ENCODE assay signal across 12 cellular contexts in the genomic region with DNA sequence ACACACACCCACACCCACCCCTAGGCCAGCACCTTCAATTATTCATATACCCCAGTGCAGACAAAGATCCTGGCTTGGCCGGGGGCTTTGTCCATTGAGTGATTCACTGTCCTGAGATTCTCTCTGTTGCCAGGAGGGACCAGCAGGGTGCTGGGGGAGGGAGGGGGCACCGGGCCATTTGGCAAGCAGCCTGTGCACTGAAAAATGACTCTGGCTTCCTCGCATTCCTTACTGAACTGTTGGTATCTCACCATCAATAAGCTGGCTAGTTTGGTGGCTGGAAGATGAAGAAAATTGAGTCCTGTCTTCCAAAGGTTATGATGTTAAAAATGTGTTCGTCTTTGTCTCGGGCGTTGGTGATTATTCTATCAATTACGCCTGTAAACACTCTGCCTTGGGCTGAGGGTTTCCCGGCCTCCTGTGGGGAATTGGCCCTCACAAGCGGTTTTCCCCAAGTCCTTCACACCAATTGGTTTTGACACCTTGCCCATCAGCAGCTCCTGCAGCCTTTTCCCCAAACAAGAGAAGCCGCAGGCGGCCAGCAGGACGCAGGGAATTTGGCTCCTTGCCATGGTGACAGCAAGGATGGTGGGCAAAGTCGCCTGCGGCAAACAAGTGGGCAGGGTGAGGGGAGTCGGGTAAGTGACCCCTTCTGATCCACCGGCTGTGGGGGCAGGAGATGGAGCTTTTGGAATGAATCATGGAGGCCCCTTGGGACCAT. TPM values are rescaled to one million over a fixed set of nuclear protein-coding genes. Genes with fewer than 3 reads are reported as not detected.
DNase-seq lines count a peak whose midpoint lies in the region; ATAC-seq, FAIRE-seq and TF ChIP-seq lines count a peak whose summit lies in the region.
"Had no signal": no experiment of that assay in that cellular context is flagged by ENCODE, and none has a peak within 500 bp of the region (broad histone marks: within the 10 kb centered on the region; RNA-seq: fewer than 3 reads in every experiment).

No MANE protein-coding gene starts in this region.

- no peak for TF ChIP-seq CTCF in right atrium auricular region (IDR thresholded peaks at IDR 0.05)
- TF ChIP-seq CTCF in left ventricle myocardium inferior (IDR thresholded peaks at IDR 0.05; ENCODE audit: borderline replicate concordance) = no peak
- TF ChIP-seq CTCF in PC-9 (conservative IDR thresholded peaks at IDR 0.05) = no peak
- TF ChIP-seq CTCF in fibroblast of pulmonary artery (IDR thresholded peaks at IDR 0.05; ENCODE audit: low read length, missing control alignments) = no peak
- TF ChIP-seq CTCF in HepG2 (CRISPR knock-in tag; IDR thresholded peaks at IDR 0.05) = no peak

- no peak for FAIRE-seq in HepG2 (lab: Jason Lieb, UNC)

- H3K9me3 ChIP-seq in right atrium auricular region (no peaks in the 10 kb centered on the region), left ventricle myocardium inferior (replicated peaks) (no peaks in the 10 kb centered on the region), PC-9 (ENCODE audit: insufficient read depth, low read depth) (no peaks in the 10 kb centered on the region), HepG2 (ENCODE audit: low read length) (no peaks in the 10 kb centered on the region)
- H3K9me3 ChIP-seq: BLaER1 treated with 17β-estradiol and CSF1 and Interleukin-3, amounts not matched to agents 10 nM and 100 nM; neutrophil; thoracic aorta had no signal

- in situ Hi-C loops in HepG2 (cut with HindIII; ENCODE audit: extremely low pct_ligation_motif_present, low pct_unique_long_range_greater_than_20kb) = no loop called here

- H3F3A ChIP-seq in PC-9 (ENCODE audit: insufficient read depth, low read depth) = no peaks in the 10 kb centered on the region

- H3K4me2 ChIP-seq in PC-9 (peak overlapping the region; percentile 1; the same call in 1 of the 2 replicates), HepG2 (ENCODE audit: low read depth, low read length) (no peak overlapping the region)
- H3K4me2 ChIP-seq: BLaER1 treated with 17β-estradiol and CSF1 and Interleukin-3, amounts not matched to agents 10 nM and 100 nM had no signal

- H3K9ac ChIP-seq in HepG2 (ENCODE audit: insufficient read depth, low read depth, low read length) = no peak overlapping the region
- H3K9ac ChIP-seq: BLaER1 treated with 17β-estradiol and CSF1 and Interleukin-3, amounts not matched to agents 10 nM and 100 nM had no signal

- CTCF ChIA-PET in PC-9 (lab: Charles Lee) = interaction anchor here (0.5 to 0.9 kb wide), 4 partner anchors 85 to 712 kb away, joined by 3 to 20 read pairs (median 3); no protein-coding TSS in a partner anchor
- CTCF ChIA-PET in HepG2 (lab: Yijun Ruan, JAX; ENCODE audit: low intra/inter-chr PET ratio, low total read pairs) = no interaction called here

- no peaks in the 10 kb centered on the region for H3K79me2 ChIP-seq in PC-9 (ENCODE audit: low read depth)
- H3K79me2 ChIP-seq in HepG2 (ENCODE audit: insufficient read depth, low read length) = no peaks in the 10 kb centered on the region

- H3K9me2 ChIP-seq in PC-9 (ENCODE audit: insufficient read depth) = no peaks in the 10 kb centered on the region

- no TSS peak for BruUV-seq in PC-9 (replicated peaks; lab: Mats Ljungman, UMichigan)
- BruUV-seq in HepG2 (replicated peaks; lab: Mats Ljungman, UMichigan) = no TSS peak

- POLR2A ChIA-PET in PC-9 (lab: Charles Lee; ENCODE audit: unreplicated experiment) (interaction anchor here (0.7 kb wide), 2 partner anchors 18 to 85 kb away, joined by 6 to 9 read pairs; no protein-coding TSS in a partner anchor), HepG2 (lab: Yijun Ruan, JAX) (no interaction called here)

- H4K20me1 ChIP-seq in PC-9 (ENCODE audit: insufficient read depth) (no peaks in the 10 kb centered on the region), HepG2 (ENCODE audit: insufficient read depth, low read length) (peaks cover 5% of the 10 kb centered on the region; the same call in 1 of the 2 replicates)

- peaks cover 0 to 42% of the 10 kb centered on the region in 2 donors for H3K4me1 ChIP-seq in right atrium auricular region
- peaks cover 16% of the 10 kb centered on the region for H3K4me1 ChIP-seq in left ventricle myocardium inferior
- H3K4me1 ChIP-seq in PC-9 (replicated peaks; ENCODE audit: insufficient read depth) = peaks cover 14% of the 10 kb centered on the region; the same call in 1 of the 2 replicates
- H3K4me1 ChIP-seq in HepG2 (ENCODE audit: insufficient read depth, low read length) = no peaks in the 10 kb centered on the region

- intact Hi-C loops in left ventricle myocardium inferior (cut with micrococcal nuclease) = no loop called here
- intact Hi-C loops in PC-9 (cut with micrococcal nuclease; ENCODE audit: unreplicated experiment) = loop anchor here (2.0 to 10.0 kb wide), 4 partner anchors 25 to 343 kb away; partner anchors contain the start of genes RPRD1B, TGM2 and TTI1
- intact Hi-C loops in HepG2 (cut with micrococcal nuclease; ENCODE audit: unreplicated experiment) = no loop called here

- H3K27me3 ChIP-seq in right atrium auricular region = peaks cover 0 to 7% of the 10 kb centered on the region in 2 donors
- peaks cover 95% of the 10 kb centered on the region for H3K27me3 ChIP-seq in left ventricle myocardium inferior (ENCODE audit: low read depth)
- peaks cover 45% of the 10 kb centered on the region for H3K27me3 ChIP-seq in PC-9 (ENCODE audit: insufficient read depth, low read depth)
- H3K27me3 ChIP-seq in HepG2 (ENCODE audit: control insufficient read depth in 1 of 2, insufficient read depth in 2 of 2, low read length in 2 of 2) = peaks cover 21 to 80% of the 10 kb centered on the region in 2 experiments; a peak in 4 of 5 replicates

- ATAC-seq in GM19351 (IDR thresholded peaks at IDR 0.05; ENCODE audit: unreplicated experiment) = no peak
- no peak for ATAC-seq in HepG2
- no peak for ATAC-seq in stimulated activated naive CD8-positive, alpha-beta T cell treated with anti-CD3 and anti-CD28 coated beads, Interleukin-15, Interleukin-2, amounts not matched to agents 100 U/mL and 50 U/mL, for 24 hours

- H3K27ac ChIP-seq in right atrium auricular region = peak overlapping the region; percentile 84 to 92
- no peak overlapping the region for H3K27ac ChIP-seq in left ventricle myocardium inferior (replicated peaks)
- H3K27ac ChIP-seq in PC-9 = no peak overlapping the region
- H3K27ac ChIP-seq in HepG2 (ENCODE audit: extremely low read length, insufficient read depth, low read length) = no peak overlapping the region
- H3K27ac ChIP-seq: BLaER1 treated with 17β-estradiol and CSF1 and Interleukin-3, amounts not matched to agents 10 nM and 100 nM; neutrophil; thoracic aorta had no signal

- no peak overlapping the region for H2AFZ ChIP-seq in PC-9
- H2AFZ ChIP-seq in HepG2 (ENCODE audit: low read length) = no peak overlapping the region

- H3K4me3 ChIP-seq in right atrium auricular region (no peak overlapping the region), left ventricle myocardium inferior (no peak overlapping the region), PC-9 (no peak overlapping the region), fibroblast of pulmonary artery (replicated peaks; ENCODE audit: low read depth, low read length) (no peak overlapping the region), HepG2 (replicated peaks in 1 of 3; ENCODE audit: insufficient read depth in 1 of 3, low read depth in 2 of 3, low read length in 3 of 3) (no peak overlapping the region)
- H3K4me3 ChIP-seq: BLaER1 treated with 17β-estradiol and CSF1 and Interleukin-3, amounts not matched to agents 10 nM and 100 nM; thoracic aorta had no signal

- 14% methylated on average over 16 of the region's 16 CpGs for WGBS in HepG2 (ENCODE audit: low lambda C conversion rate)

- no peak for TF ChIP-seq RAD21 in HepG2 (CRISPR knock-in tag; IDR thresholded peaks at IDR 0.05)

- H3K36me3 ChIP-seq in right atrium auricular region = no peaks in the 10 kb centered on the region
- H3K36me3 ChIP-seq in left ventricle myocardium inferior = no peaks in the 10 kb centered on the region
- no peaks in the 10 kb centered on the region for H3K36me3 ChIP-seq in PC-9 (ENCODE audit: low read depth)
- H3K36me3 ChIP-seq in HepG2 (replicated peaks in 1 of 2; ENCODE audit: control insufficient read depth in 1 of 2, insufficient read depth in 2 of 2, low read length in 2 of 2) = no peaks in the 10 kb centered on the region
- H3K36me3 ChIP-seq: BLaER1 treated with 17β-estradiol and CSF1 and Interleukin-3, amounts not matched to agents 10 nM and 100 nM; neutrophil; thoracic aorta had no signal

- TF ChIP-seq POLR2A in HepG2 (IDR thresholded peaks at IDR 0.05; ENCODE audit: insufficient read depth in 1 of 2, low read depth in 2 of 2, low read length in 2 of 2) = no peak

- DNase-seq in right atrium auricular region (ENCODE audit: low spot score) (no peak), left ventricle myocardium inferior (no peak), PC-9 (peak; percentile 75 to 91), fibroblast of pulmonary artery (ENCODE audit: low read depth) (peak; percentile 73), HepG2 (ENCODE audit: low spot score) (no peak), DMS53 treated with DMSO at 0.1 percent for 48 hours (lab: John Stamatoyannopoulos, UW; ENCODE audit: unreplicated experiment) (no peak)
- no peak for DNase-seq in stimulated activated naive CD8-positive, alpha-beta T cell treated with anti-CD3 and anti-CD28 coated beads, Interleukin-15, Interleukin-2, amounts not matched to agents 100 U/mL and 50 U/mL, for 24 hours

- TF ChIP-seq EP300 in HepG2 (IDR thresholded peaks at IDR 0.05; ENCODE audit: low read depth in 2 of 2, low read length in 2 of 2) (no peak), HepG2 (CRISPR knock-in tag; IDR thresholded peaks at IDR 0.05; ENCODE audit: borderline replicate concordance) (no peak)

RNA-seq across cellular contexts. Expression of gene VSTM2L, which starts 4.9 kb away (rescaled TPM):
- total RNA-seq in right atrium auricular region = 100 to 1,000 TPM in 1 of 2 donors, 10 to 100 TPM in 1; 97.4 to 303 TPM
- 50.3 TPM for total RNA-seq in left ventricle myocardium inferior
- total RNA-seq in PC-9 (2021) = 1.4 and 2.3 TPM in 2 replicates
- not detected in 2 replicates for total RNA-seq in HepG2 (2016; rRNA removed; fragmentation: Illumina TruSeq; extraction: Trizol)
- not detected in 2 replicates for total RNA-seq in HepG2 (2016; cell fraction: cytosol; rRNA removed; fragmentation: Illumina TruSeq; extraction: Trizol; ENCODE audit: low read depth)
- 0.04 TPM in 1 of 2 replicates, not detected in the other for total RNA-seq in HepG2 (2016; cell fraction: insoluble cytoplasmic fraction; rRNA removed; fragmentation: Illumina TruSeq; extraction: Trizol)
- total RNA-seq in HepG2 (2016; cell fraction: membrane; rRNA removed; fragmentation: Illumina TruSeq; extraction: Trizol) = not detected in 2 replicates
- not detected in 2 replicates for total RNA-seq in HepG2 (2016; cell fraction: nucleus; rRNA removed; fragmentation: Illumina TruSeq; extraction: Trizol)
- polyA plus RNA-seq in HepG2 (2011; rRNA removed) = 0.03 TPM in 1 of 2 replicates, not detected in the other
- not detected in 2 replicates for polyA plus RNA-seq in HepG2 (2011; cell fraction: cytosol; rRNA removed)
- polyA plus RNA-seq in HepG2 (2011; cell fraction: nucleus; rRNA removed) = not detected in 2 replicates
- 0.19 TPM in 1 of 2 replicates, not detected in the other for polyA plus RNA-seq in HepG2 (2012)
- polyA plus RNA-seq in HepG2 (2016; cell fraction: cytosol; fragmentation: Illumina TruSeq; extraction: Trizol; ENCODE audit: low read depth) = 0.08 TPM in 1 of 2 replicates, not detected in the other
- not detected in 2 replicates for polyA plus RNA-seq in HepG2 (2016; cell fraction: insoluble cytoplasmic fraction; fragmentation: Illumina TruSeq; extraction: Trizol; ENCODE audit: low read depth)
- polyA plus RNA-seq in HepG2 (2016; cell fraction: membrane; fragmentation: Illumina TruSeq; extraction: Trizol; ENCODE audit: low read depth) = not detected in 2 replicates
- polyA plus RNA-seq in HepG2 (2016; cell fraction: nucleus; fragmentation: Illumina TruSeq; extraction: Trizol; ENCODE audit: insufficient read depth, low read depth) = not detected in 2 replicates
- polyA minus RNA-seq in HepG2 (2011; rRNA and poly(A)+ RNA removed; ENCODE audit: low replicate concordance) = not detected in 2 replicates
- not detected in 2 replicates for polyA minus RNA-seq in HepG2 (2011; cell fraction: cytosol; rRNA and poly(A)+ RNA removed)
- not detected in 2 replicates for polyA minus RNA-seq in HepG2 (2011; cell fraction: nucleus; rRNA and poly(A)+ RNA removed)
- total RNA-seq: HT-29 had no signal

Comparison
In these comparisons a context has a peak if more than half of its experiments do, and no peak if none do; other contexts are left out.
1. H3K27ac ChIP-seq: peak in right atrium auricular region (2 of 2); none in left ventricle myocardium inferior (single experiment), PC-9 (single experiment) and HepG2 (single experiment).
2. DNase-seq: peak in PC-9 (2 of 2) and fibroblast of pulmonary artery (single experiment); none in right atrium auricular region (single experiment), left ventricle myocardium inferior (single experiment), HepG2 (single experiment), DMS53 treated with DMSO at 0.1 percent for 48 hours (single experiment) and stimulated activated naive CD8-positive, alpha-beta T cell treated with anti-CD3 and anti-CD28 coated beads, Interleukin-15, Interleukin-2, amounts not matched to agents 100 U/mL and 50 U/mL, for 24 hours (single experiment).
3. RNA of gene VSTM2L, which starts 4.9 kb away (total RNA-seq): 97.4 to 303 TPM in right atrium auricular region and 50.3 TPM in left ventricle myocardium inferior (single experiment); 1.4 to 2.3 TPM in PC-9 and 0.04 TPM in HepG2; every median in the first group is over 10 times any median in the second.